ENCODE assay signal across 1 cellular context in the genomic region with DNA sequence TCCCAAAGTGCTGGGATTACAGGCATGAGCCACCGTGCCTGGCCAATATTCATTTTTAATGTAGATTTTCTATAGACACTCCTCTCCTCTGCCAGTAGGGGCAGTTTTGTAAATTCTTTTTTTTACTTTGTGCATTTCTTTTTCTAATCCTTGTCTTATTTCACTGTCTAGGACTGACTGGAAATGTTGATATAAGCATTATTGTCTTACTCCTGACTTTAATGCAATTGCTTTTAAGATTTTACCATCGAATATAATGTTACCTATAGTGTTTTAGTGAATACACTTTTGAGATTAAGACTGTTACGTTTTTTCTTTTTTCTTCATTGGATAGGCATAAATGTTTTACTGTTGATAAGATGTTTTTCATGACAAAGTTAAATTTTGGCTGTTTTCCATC.
TF ChIP-seq lines count a peak whose summit lies in the region.

No MANE protein-coding gene starts in this region.

TF ChIP-seq in SK-N-SH, 30 proteins besides CTCF, POLR2A, EP300 and RAD21 (continued from another document):
- TF ChIP-seq, protein P1, sequence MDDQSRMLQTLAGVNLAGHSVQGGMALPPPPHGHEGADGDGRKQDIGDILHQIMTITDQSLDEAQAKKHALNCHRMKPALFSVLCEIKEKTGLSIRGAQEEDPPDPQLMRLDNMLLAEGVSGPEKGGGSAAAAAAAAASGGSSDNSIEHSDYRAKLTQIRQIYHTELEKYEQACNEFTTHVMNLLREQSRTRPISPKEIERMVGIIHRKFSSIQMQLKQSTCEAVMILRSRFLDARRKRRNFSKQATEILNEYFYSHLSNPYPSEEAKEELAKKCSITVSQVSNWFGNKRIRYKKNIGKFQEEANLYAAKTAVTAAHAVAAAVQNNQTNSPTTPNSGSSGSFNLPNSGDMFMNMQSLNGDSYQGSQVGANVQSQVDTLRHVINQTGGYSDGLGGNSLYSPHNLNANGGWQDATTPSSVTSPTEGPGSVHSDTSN (IDR thresholded peaks at IDR 0.05) = no peak
- TF ChIP-seq TAF1 (IDR thresholded peaks at IDR 0.05; ENCODE audit: borderline replicate concordance, low read depth, low read length) = no peak
- TF ChIP-seq EZH2phosphoT487 (IDR thresholded peaks at IDR 0.05; ENCODE audit: borderline replicate concordance, low read depth) = no peak
- TF ChIP-seq RXRA (IDR thresholded peaks at IDR 0.05; ENCODE audit: borderline replicate concordance, low read depth) = no peak
- no peak for TF ChIP-seq GABPA (IDR thresholded peaks at IDR 0.05; ENCODE audit: low read depth)
- TF ChIP-seq NFIC (IDR thresholded peaks at IDR 0.05; ENCODE audit: borderline replicate concordance) = no peak
- TF ChIP-seq, protein P2, sequence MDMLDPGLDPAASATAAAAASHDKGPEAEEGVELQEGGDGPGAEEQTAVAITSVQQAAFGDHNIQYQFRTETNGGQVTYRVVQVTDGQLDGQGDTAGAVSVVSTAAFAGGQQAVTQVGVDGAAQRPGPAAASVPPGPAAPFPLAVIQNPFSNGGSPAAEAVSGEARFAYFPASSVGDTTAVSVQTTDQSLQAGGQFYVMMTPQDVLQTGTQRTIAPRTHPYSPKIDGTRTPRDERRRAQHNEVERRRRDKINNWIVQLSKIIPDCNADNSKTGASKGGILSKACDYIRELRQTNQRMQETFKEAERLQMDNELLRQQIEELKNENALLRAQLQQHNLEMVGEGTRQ (IDR thresholded peaks at IDR 0.05; ENCODE audit: borderline replicate concordance, low read depth, low read length) = no peak
- no peak for TF ChIP-seq JUND (IDR thresholded peaks at IDR 0.05)
- TF ChIP-seq, protein P3, sequence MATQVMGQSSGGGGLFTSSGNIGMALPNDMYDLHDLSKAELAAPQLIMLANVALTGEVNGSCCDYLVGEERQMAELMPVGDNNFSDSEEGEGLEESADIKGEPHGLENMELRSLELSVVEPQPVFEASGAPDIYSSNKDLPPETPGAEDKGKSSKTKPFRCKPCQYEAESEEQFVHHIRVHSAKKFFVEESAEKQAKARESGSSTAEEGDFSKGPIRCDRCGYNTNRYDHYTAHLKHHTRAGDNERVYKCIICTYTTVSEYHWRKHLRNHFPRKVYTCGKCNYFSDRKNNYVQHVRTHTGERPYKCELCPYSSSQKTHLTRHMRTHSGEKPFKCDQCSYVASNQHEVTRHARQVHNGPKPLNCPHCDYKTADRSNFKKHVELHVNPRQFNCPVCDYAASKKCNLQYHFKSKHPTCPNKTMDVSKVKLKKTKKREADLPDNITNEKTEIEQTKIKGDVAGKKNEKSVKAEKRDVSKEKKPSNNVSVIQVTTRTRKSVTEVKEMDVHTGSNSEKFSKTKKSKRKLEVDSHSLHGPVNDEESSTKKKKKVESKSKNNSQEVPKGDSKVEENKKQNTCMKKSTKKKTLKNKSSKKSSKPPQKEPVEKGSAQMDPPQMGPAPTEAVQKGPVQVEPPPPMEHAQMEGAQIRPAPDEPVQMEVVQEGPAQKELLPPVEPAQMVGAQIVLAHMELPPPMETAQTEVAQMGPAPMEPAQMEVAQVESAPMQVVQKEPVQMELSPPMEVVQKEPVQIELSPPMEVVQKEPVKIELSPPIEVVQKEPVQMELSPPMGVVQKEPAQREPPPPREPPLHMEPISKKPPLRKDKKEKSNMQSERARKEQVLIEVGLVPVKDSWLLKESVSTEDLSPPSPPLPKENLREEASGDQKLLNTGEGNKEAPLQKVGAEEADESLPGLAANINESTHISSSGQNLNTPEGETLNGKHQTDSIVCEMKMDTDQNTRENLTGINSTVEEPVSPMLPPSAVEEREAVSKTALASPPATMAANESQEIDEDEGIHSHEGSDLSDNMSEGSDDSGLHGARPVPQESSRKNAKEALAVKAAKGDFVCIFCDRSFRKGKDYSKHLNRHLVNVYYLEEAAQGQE (IDR thresholded peaks at IDR 0.05; ENCODE audit: low read depth, low read length) = no peak
- no peak for TF ChIP-seq TEAD4 (IDR thresholded peaks at IDR 0.05; ENCODE audit: borderline replicate concordance, insufficient read depth)
